Comparison of ENCODE assay signal across 8 cellular contexts in genomic region chr20:62366370-62367135, GRCh38. TPM values are rescaled to one million over a fixed set of nuclear protein-coding genes. Genes with fewer than 3 reads are reported as not detected.
DNase-seq lines count a peak whose midpoint lies in the region; ATAC-seq and TF ChIP-seq lines count a peak whose summit lies in the region.

No MANE protein-coding gene starts in this region.

- TF ChIP-seq CTCF in PC-3 (conservative IDR thresholded peaks at IDR 0.05; ENCODE audit: low read depth, low read length) (no peak), fibroblast of mammary gland (conservative IDR thresholded peaks at IDR 0.05; ENCODE audit: control insufficient read depth, insufficient read depth, low read depth, low read length) (no peak), osteoblast (IDR thresholded peaks at IDR 0.05; ENCODE audit: extremely low read depth, low read depth, low read length) (no peak), GM20000 (IDR thresholded peaks at IDR 0.05; ENCODE audit: extremely low read depth, missing control alignments) (no peak)

- peak overlapping the region; percentile 90 for H3K4me3 ChIP-seq in H7 (ENCODE audit: insufficient read depth, low read depth, low read length)
- H3K4me3 ChIP-seq in PC-3 (ENCODE audit: low read length): peak overlapping the region; percentile 80
- peak overlapping the region; percentile 37 for H3K4me3 ChIP-seq in fibroblast of mammary gland (ENCODE audit: control insufficient read depth, low read depth, low read length)
- peak overlapping the region; percentile 60 for H3K4me3 ChIP-seq in osteoblast (ENCODE audit: insufficient read depth, low read length)

- peak; percentile 98 for DNase-seq in H7
- peak; percentile 71 for DNase-seq in PC-3
- DNase-seq in fibroblast of mammary gland (ENCODE audit: low read depth): no peak
- no peak for DNase-seq in osteoblast (ENCODE audit: insufficient read length, low spot score, missing footprints)
- DNase-seq in SKM-1 treated with dmso at 0.1 percent for 144 hours (lab: John Stamatoyannopoulos, UW; ENCODE audit: unreplicated experiment): no peak
- DNase-seq in NCI-H187 (lab: John Stamatoyannopoulos, UW): no peak
- no peak for DNase-seq in activated gamma-delta T cell (lab: John Stamatoyannopoulos, UW)
- no peak for DNase-seq in GM20000 (ENCODE audit: low spot score)

- POLR2A ChIA-PET in PC-3 (lab: Charles Lee; ENCODE audit: unreplicated experiment): interaction anchor here (1.0 kb wide), 1 partner anchor 428 kb away, joined by 5 read pairs; no protein-coding TSS in a partner anchor

- intact Hi-C loops in PC-3 (cut with micrococcal nuclease): loop anchor here (5.0 kb wide), 1 partner anchor 64 kb away; the partner anchor contains the start of gene ADRM1

- H2AFZ ChIP-seq in PC-3 (ENCODE audit: low read length): no peak overlapping the region
- no peak overlapping the region for H2AFZ ChIP-seq in osteoblast (ENCODE audit: low read length)

- H3K27ac ChIP-seq in PC-3 (ENCODE audit: low read length) (peak overlapping the region; percentile 81), osteoblast (ENCODE audit: low read depth, low read length) (no peak overlapping the region)

- H4K20me1 ChIP-seq in PC-3 (ENCODE audit: low read length): peaks cover 36% of the 10 kb centered on the region
- peaks cover 2% of the 10 kb centered on the region for H4K20me1 ChIP-seq in osteoblast (ENCODE audit: insufficient read depth, low read length)

- H3K9ac ChIP-seq in PC-3 (ENCODE audit: low read length): peak overlapping the region; percentile 85

- no TSS peak for BruUV-seq in PC-3 (replicated peaks; lab: Mats Ljungman, UMichigan)

- H3K27me3 ChIP-seq in H7 (ENCODE audit: control insufficient read depth, insufficient read depth, low read length) (no peaks in the 10 kb centered on the region), PC-3 (ENCODE audit: low read length) (no peaks in the 10 kb centered on the region), osteoblast (ENCODE audit: insufficient read depth, low read length) (peaks cover 25% of the 10 kb centered on the region)

- H3K36me3 ChIP-seq in H7 (replicated peaks; ENCODE audit: control insufficient read depth, insufficient read depth, low read length) (peaks cover 1% of the 10 kb centered on the region), PC-3 (ENCODE audit: low read depth, low read length) (peaks cover 16% of the 10 kb centered on the region; the same call in 1 of the 2 replicates), osteoblast (ENCODE audit: insufficient read depth, low read length) (no peaks in the 10 kb centered on the region)

- no peaks in the 10 kb centered on the region for H3F3A ChIP-seq in PC-3 (ENCODE audit: low read length, unreplicated experiment)

- H3K9me3 ChIP-seq in PC-3 (ENCODE audit: low read length) (no peaks in the 10 kb centered on the region), osteoblast (ENCODE audit: low read depth, low read length) (no peaks in the 10 kb centered on the region)

- ATAC-seq in PC-3: peak; percentile 13

- peaks cover 54% of the 10 kb centered on the region for H3K79me2 ChIP-seq in PC-3 (ENCODE audit: low read length)
- no peaks in the 10 kb centered on the region for H3K79me2 ChIP-seq in osteoblast (ENCODE audit: insufficient read depth, low read length)

- peak overlapping the region; percentile 89 for H3K4me2 ChIP-seq in PC-3 (ENCODE audit: low read length)
- peak overlapping the region; percentile 61 for H3K4me2 ChIP-seq in osteoblast (ENCODE audit: insufficient read depth, low read length)

- CTCF ChIA-PET in PC-3 (lab: Charles Lee): interaction anchor here (0.8 to 3.2 kb wide), 4 partner anchors 9 to 17 kb away, joined by 4 to 18 read pairs (median 7); no protein-coding TSS in a partner anchor

- peaks cover 78% of the 10 kb centered on the region for H3K4me1 ChIP-seq in PC-3 (ENCODE audit: insufficient read depth, low read length)
- H3K4me1 ChIP-seq in osteoblast (ENCODE audit: insufficient read depth, low read length): peaks cover 33% of the 10 kb centered on the region

- no peaks in the 10 kb centered on the region for H3K9me2 ChIP-seq in PC-3 (replicated peaks; ENCODE audit: low read length)

RNA-seq across cellular contexts. Expression of gene LAMA5, which starts 0.6 kb away (rescaled TPM):
- 61.0 and 90.8 TPM in 2 replicates for total RNA-seq in H7 (2014; rRNA removed; shearing (Covaris generic))
- total RNA-seq in PC-3 (2014; rRNA removed) (196 and 308 TPM in 2 replicates), osteoblast (0.88 and 2.2 TPM in 2 replicates)

RNA-seq across cellular contexts. Expression of gene RPS21, which starts 20.4 kb away (rescaled TPM):
- total RNA-seq in H7 (2014; rRNA removed; shearing (Covaris generic)): 877 and 1,118 TPM in 2 replicates
- total RNA-seq in PC-3 (2014; rRNA removed) (1,250 and 1,945 TPM in 2 replicates), osteoblast (460 and 508 TPM in 2 replicates)

RNA-seq across cellular contexts. Expression of gene CABLES2, which starts 40.5 kb away (rescaled TPM):
- 7.7 and 8.3 TPM in 2 replicates for total RNA-seq in H7 (2014; rRNA removed; shearing (Covaris generic))
- total RNA-seq in PC-3 (2014; rRNA removed) (12.4 and 13.5 TPM in 2 replicates), osteoblast (1.8 TPM in 2 replicates)

Comparison
In these comparisons a context has a peak if more than half of its experiments do, and no peak if none do; other contexts are left out.
1. DNase-seq: peak in H7 (single experiment) and PC-3 (single experiment); none in fibroblast of mammary gland (single experiment), osteoblast (single experiment), SKM-1 treated with dmso at 0.1 percent for 144 hours (single experiment), NCI-H187 (0 of 2), activated gamma-delta T cell (single experiment) and GM20000 (single experiment).
2. H3K4me3 ChIP-seq: peak in every context shown above with its lines; median percentile 90 in H7; 80 in PC-3; 60 in osteoblast; 37 in fibroblast of mammary gland.
3. RNA of gene LAMA5, which starts 0.6 kb away (total RNA-seq): 196 to 308 TPM in PC-3 and 61.0 to 90.8 TPM in H7; 0.88 to 2.2 TPM in osteoblast; every median in the first group is over 10 times any median in the second.